11 cellular contexts compared by ENCODE assay signal in the genomic region with DNA sequence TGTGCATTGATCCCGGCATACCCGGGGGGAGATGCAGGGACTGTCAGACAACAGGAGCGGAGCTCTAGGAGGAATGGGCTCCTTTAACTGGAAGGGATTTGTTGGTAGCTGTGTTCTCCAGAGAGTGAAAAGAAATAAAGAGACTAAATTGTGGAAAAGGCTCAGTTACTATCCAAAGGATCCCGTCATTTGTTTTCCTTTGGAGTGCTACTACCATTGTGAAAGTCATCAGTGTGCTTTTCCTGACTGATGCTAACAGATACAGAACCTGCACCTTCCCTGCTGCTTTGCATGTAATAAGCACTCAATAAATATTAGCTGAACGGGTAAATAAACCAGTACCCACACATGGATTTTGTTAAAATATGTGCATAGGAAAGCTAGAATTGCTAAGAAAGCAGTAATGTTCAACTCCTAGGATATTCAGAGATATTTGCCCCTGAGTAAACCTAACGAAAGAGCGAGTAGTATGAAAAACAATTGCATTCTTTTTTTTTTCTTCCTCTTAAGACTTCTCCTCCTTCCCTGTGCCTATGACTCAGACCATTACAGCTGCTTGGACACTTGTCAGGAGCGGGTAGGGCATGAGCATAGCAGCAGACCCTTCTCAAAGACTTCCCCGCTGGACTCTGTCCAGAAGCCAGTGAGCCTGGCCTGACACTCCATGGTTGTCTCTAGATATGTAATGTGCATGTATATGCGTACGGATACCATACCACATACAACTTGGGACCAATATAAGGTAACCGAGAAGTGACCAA. TPM values are rescaled to one million over a fixed set of nuclear protein-coding genes. Genes with fewer than 3 reads are reported as not detected.
A peak's percentile ranks its signal among the peaks of the same experiment; 100 is the strongest.
DNase-seq lines count a peak whose midpoint lies in the region; ATAC-seq, FAIRE-seq and TF ChIP-seq lines count a peak whose summit lies in the region.
"Had no signal": no experiment of that assay in that cellular context is flagged by ENCODE, and none has a peak within 500 bp of the region (broad histone marks: within the 10 kb centered on the region; RNA-seq: fewer than 3 reads in every experiment).

No MANE protein-coding gene starts in this region.

- no peak for TF ChIP-seq EP300 in esophagus muscularis mucosa (IDR thresholded peaks at IDR 0.05)

- intact Hi-C loops in esophagus muscularis mucosa (cut with DNase I) (loop anchor here (2.0 kb wide), 1 partner anchor 37 kb away; no protein-coding TSS in a partner anchor), tibial artery (cut with DNase I; ENCODE audit: low total_unique reads) (no loop called here)

- TF ChIP-seq POLR2A in esophagus muscularis mucosa (IDR thresholded peaks at IDR 0.05; ENCODE audit: low read depth), result no peak

- peaks cover 36 to 97% (median 84%) of the 10 kb centered on the region in 4 donors for H3K4me1 ChIP-seq in esophagus muscularis mucosa
- peaks cover 0 to 5% (median 0%) of the 10 kb centered on the region in 4 donors for H3K4me1 ChIP-seq in tibial artery

- H3K27ac Mint-ChIP-seq in mesothelial cell of epicardium, result peak overlapping the region; percentile 72
- no peak overlapping the region for H3K27ac Mint-ChIP-seq in naive thymus-derived CD8-positive, alpha-beta T cell
- H3K27ac Mint-ChIP-seq: effector memory CD8-positive, alpha-beta T cell had no signal

- H3K9me3 ChIP-seq in esophagus muscularis mucosa (no peaks in the 10 kb centered on the region), tibial artery (no peaks in the 10 kb centered on the region)

- H3K27me3 ChIP-seq in esophagus muscularis mucosa, result no peaks in the 10 kb centered on the region
- no peaks in the 10 kb centered on the region for H3K27me3 ChIP-seq in tibial artery

- POLR2A ChIA-PET in naive thymus-derived CD8-positive, alpha-beta T cell (lab: Charles Lee), result interaction anchor here (0.6 kb wide), 2 partner anchors 99 to 169 kb away, joined by 3 read pairs; no protein-coding TSS in a partner anchor

- no peak overlapping the region for H3K4me3 Mint-ChIP-seq in mesothelial cell of epicardium
- no peak overlapping the region for H3K4me3 Mint-ChIP-seq in naive thymus-derived CD8-positive, alpha-beta T cell
- H3K4me3 Mint-ChIP-seq: effector memory CD8-positive, alpha-beta T cell had no signal

- H3K4me3 ChIP-seq in esophagus muscularis mucosa (peak overlapping the region; percentile 17 to 39 (median 37)), tibial artery (peak overlapping the region; percentile 4 to 15)

- no peaks in the 10 kb centered on the region for H3K36me3 ChIP-seq in esophagus muscularis mucosa
- peaks cover 0 to 7% (median 0%) of the 10 kb centered on the region in 3 donors for H3K36me3 ChIP-seq in tibial artery

- no peak for TF ChIP-seq CTCF in esophagus muscularis mucosa (IDR thresholded peaks at IDR 0.05)
- no peak for TF ChIP-seq CTCF in mesothelial cell of epicardium (IDR thresholded peaks at IDR 0.05; ENCODE audit: unreplicated experiment)
- no peak for TF ChIP-seq CTCF in tibial artery (IDR thresholded peaks at IDR 0.05)

- peaks cover 23% of the 10 kb centered on the region for H3K4me1 Mint-ChIP-seq in mesothelial cell of epicardium
- peaks cover 0 to 3% (median 0%) of the 10 kb centered on the region in 4 donors for H3K4me1 Mint-ChIP-seq in naive thymus-derived CD8-positive, alpha-beta T cell

- FAIRE-seq in HTR-8/SVneo (lab: Jason Lieb, UNC), result no peak
- FAIRE-seq: GM19239 had no signal

- ATAC-seq in naive thymus-derived CD8-positive, alpha-beta T cell, result no peak
- ATAC-seq in HG03571 (IDR thresholded peaks at IDR 0.05; ENCODE audit: unreplicated experiment), result no peak
- ATAC-seq: effector memory CD8-positive, alpha-beta T cell had no signal

- H3K27ac ChIP-seq in esophagus muscularis mucosa (replicated peaks in 1 of 4) (peak overlapping the region; percentile 81 to 88 (median 84)), tibial artery (peak overlapping the region in 1 of 2 donors; percentile 50)

- no peaks in the 10 kb centered on the region for H3K27me3 Mint-ChIP-seq in mesothelial cell of epicardium (ENCODE audit: low read depth)
- no peaks in the 10 kb centered on the region for H3K27me3 Mint-ChIP-seq in naive thymus-derived CD8-positive, alpha-beta T cell

- DNase-seq in NCI-H526 treated with DMSO at 0.1 percent for 48 hours (lab: John Stamatoyannopoulos, UW), result peak; percentile 14
- DNase-seq in esophagus muscularis mucosa (ENCODE audit: extremely low spot score), result peak; percentile 83
- DNase-seq in mesothelial cell of epicardium (ENCODE audit: low spot score in 2 of 2, unreplicated experiment in 2 of 2), result no peak
- peak in 1 of 2 donors; percentile 71 for DNase-seq in tibial artery
- DNase-seq in activated CD4-positive, CD25-positive, alpha-beta regulatory T cell treated with anti-CD3 and anti-CD28 coated beads, Interleukin-2, amount 50 U/mL, for 72 hours, result no peak
- DNase-seq in HTR-8/SVneo (ENCODE audit: insufficient read length, low spot score), result no peak
- DNase-seq in naive thymus-derived CD8-positive, alpha-beta T cell, result no peak
- DNase-seq: effector memory CD8-positive, alpha-beta T cell; NCI-H82 had no signal

- 46% methylated on average over 12 of the region's 12 CpGs for WGBS in esophagus muscularis mucosa

- peaks cover 25% of the 10 kb centered on the region for H3K36me3 Mint-ChIP-seq in mesothelial cell of epicardium
- H3K36me3 Mint-ChIP-seq in naive thymus-derived CD8-positive, alpha-beta T cell, result no peaks in the 10 kb centered on the region

- no peaks in the 10 kb centered on the region for H3K9me3 Mint-ChIP-seq in mesothelial cell of epicardium
- no peaks in the 10 kb centered on the region for H3K9me3 Mint-ChIP-seq in naive thymus-derived CD8-positive, alpha-beta T cell
- H3K9me3 Mint-ChIP-seq: effector memory CD8-positive, alpha-beta T cell had no signal

RNA-seq across cellular contexts. Expression of a gene that starts 41.6 kb away (rescaled TPM):
- total RNA-seq in esophagus muscularis mucosa, result 100 to 1,000 TPM in 3 of 4 donors, 10 to 100 TPM in 1; 69.1 to 150 (median 106) TPM
- total RNA-seq in mesothelial cell of epicardium, result 100 to 108 TPM (median 106 TPM) in 3 replicates
- under 1 TPM; 0.23 to 0.47 TPM for total RNA-seq in naive thymus-derived CD8-positive, alpha-beta T cell
- under 1 TPM in 1 of 3 donors, not detected in 2; 0.09 TPM for polyA plus RNA-seq in naive thymus-derived CD8-positive, alpha-beta T cell

RNA-seq across cellular contexts. Expression of a gene that starts 50.2 kb away (rescaled TPM):
- total RNA-seq in esophagus muscularis mucosa, result 1 to 10 TPM in 2 of 4 donors, under 1 TPM in 2; 0.26 to 1.5 (median 0.87) TPM
- total RNA-seq in mesothelial cell of epicardium, result 3.7 to 5.6 TPM (median 4.1 TPM) in 3 replicates
- not detected for total RNA-seq in naive thymus-derived CD8-positive, alpha-beta T cell
- 10 to 100 TPM; 28.4 to 39.2 (median 37.0) TPM for polyA plus RNA-seq in naive thymus-derived CD8-positive, alpha-beta T cell

Comparison
In these comparisons a context has a peak if more than half of its experiments do, and no peak if none do; other contexts are left out.
1. DNase-seq: peak in NCI-H526 treated with DMSO at 0.1 percent for 48 hours (single experiment) and esophagus muscularis mucosa (single experiment); none in mesothelial cell of epicardium (0 of 2), activated CD4-positive, CD25-positive, alpha-beta regulatory T cell treated with anti-CD3 and anti-CD28 coated beads, Interleukin-2, amount 50 U/mL, for 72 hours (single experiment), HTR-8/SVneo (single experiment) and naive thymus-derived CD8-positive, alpha-beta T cell (0 of 10).
2. RNA of a gene that starts 41.6 kb away (total RNA-seq): 69.1 to 150 TPM in esophagus muscularis mucosa and 100 to 108 TPM in mesothelial cell of epicardium; 0.23 to 0.47 TPM in naive thymus-derived CD8-positive, alpha-beta T cell; every median in the first group is over 10 times any median in the second.